In the genomic region with DNA sequence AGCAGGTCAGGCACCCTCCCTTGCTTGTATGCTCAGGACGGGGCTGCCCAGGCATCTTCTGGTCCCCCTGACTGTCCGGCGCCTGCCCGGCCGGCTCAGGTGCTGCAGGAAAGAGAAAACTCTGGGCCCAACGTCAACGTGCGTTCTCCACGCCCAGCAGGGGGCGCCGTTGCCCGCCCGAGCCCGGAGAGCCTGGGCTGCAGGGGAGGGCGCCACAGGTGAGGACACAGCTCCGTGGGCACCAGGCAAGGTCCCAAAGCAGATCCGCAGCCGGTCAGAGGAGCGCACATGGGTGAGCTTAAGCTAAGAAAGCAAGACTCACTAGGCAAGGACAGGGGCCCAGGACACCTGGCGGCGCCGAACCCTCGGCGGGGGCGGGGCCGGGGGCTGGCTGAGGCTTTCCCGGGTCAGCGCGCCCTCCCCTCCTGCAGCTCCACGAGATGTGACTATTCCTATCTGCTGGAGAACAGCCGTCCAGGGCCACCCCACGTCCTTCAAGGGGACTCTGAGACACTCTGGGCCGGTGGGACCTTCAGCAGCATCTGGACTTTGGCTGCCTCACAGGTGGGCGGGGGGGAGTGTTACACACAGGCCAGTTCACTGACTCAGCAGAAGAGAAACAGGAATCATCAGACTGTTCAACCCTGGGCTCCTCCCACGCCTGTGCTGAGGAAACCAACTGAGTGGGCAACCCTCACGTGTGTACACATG, we compare ENCODE assay signal across 9 cellular contexts. TPM values are rescaled to one million over a fixed set of nuclear protein-coding genes. Genes with fewer than 3 reads are reported as not detected.
DNase-seq lines count a peak whose midpoint lies in the region; ATAC-seq and TF ChIP-seq lines count a peak whose summit lies in the region.
"Had no signal": no experiment of that assay in that cellular context is flagged by ENCODE, and none has a peak within 500 bp of the region (broad histone marks: within the 10 kb centered on the region; RNA-seq: fewer than 3 reads in every experiment).

No MANE protein-coding gene starts in this region.

- WGBS in prostate gland: 14% methylated on average over 36 of the region's 36 CpGs

- DNase-seq in Caco-2: peak; percentile 79 to 89
- DNase-seq in SJCRH30: peak; percentile 50 to 68
- peak; percentile 73 for DNase-seq in activated gamma-delta T cell treated with anti-CD3 and anti-CD28 coated beads, Interleukin-2, amount 50 U/mL, for 16 hours (ENCODE audit: low read depth)
- DNase-seq in Right ventricle myocardium superior: peak; percentile 67
- DNase-seq in prostate gland (ENCODE audit: low spot score): peak; percentile 41

- H3K4me3 ChIP-seq in Caco-2 (ENCODE audit: low read depth, low read length) (peak overlapping the region; percentile 49), KMS-11 (IDR thresholded peaks at IDR 0.05; ENCODE audit: insufficient read depth, low read depth, low read length) (no peak overlapping the region), SJCRH30 (no peak overlapping the region), prostate gland (no peak overlapping the region)
- H3K4me3 ChIP-seq: SJSA1 had no signal

- TF ChIP-seq CTCF in Caco-2 (IDR thresholded peaks at IDR 0.05; ENCODE audit: insufficient read depth in 1 of 2, low read depth in 1 of 2, low read length in 1 of 2, severe bottlenecking in 1 of 2, unreplicated experiment in 1 of 2): peak; percentile 90 to 92
- TF ChIP-seq CTCF in KMS-11 (conservative IDR thresholded peaks at IDR 0.05; ENCODE audit: low read depth, low read length): peak; percentile 63; the same call in 1 of the 2 replicates
- TF ChIP-seq CTCF in prostate gland (IDR thresholded peaks at IDR 0.05): peak; percentile 83 to 89 (median 86)

- H3K4me1 Mint-ChIP-seq in Caco-2 (ENCODE audit: low read depth, unreplicated experiment): no peaks in the 10 kb centered on the region

- no peak overlapping the region for H3K4me2 ChIP-seq in KMS-11

- no peak overlapping the region for H3K27ac Mint-ChIP-seq in Caco-2 (ENCODE audit: unreplicated experiment)

- no peaks in the 10 kb centered on the region for H3K36me3 ChIP-seq in Caco-2 (ENCODE audit: control insufficient read depth, insufficient read depth, low read length)
- H3K36me3 ChIP-seq in KMS-11 (ENCODE audit: insufficient read depth): no peaks in the 10 kb centered on the region
- H3K36me3 ChIP-seq in SJCRH30: no peaks in the 10 kb centered on the region
- H3K36me3 ChIP-seq in prostate gland: no peaks in the 10 kb centered on the region
- H3K36me3 ChIP-seq: SJSA1 had no signal

- H3K27me3 Mint-ChIP-seq in Caco-2 (ENCODE audit: insufficient read depth, unreplicated experiment): no peaks in the 10 kb centered on the region

- no peak overlapping the region for H3K27ac ChIP-seq in KMS-11
- no peak overlapping the region for H3K27ac ChIP-seq in SJCRH30
- no peak overlapping the region for H3K27ac ChIP-seq in prostate gland
- H3K27ac ChIP-seq: SJSA1 had no signal

- H3K79me2 ChIP-seq in KMS-11 (ENCODE audit: insufficient read depth, low read depth): no peaks in the 10 kb centered on the region

- H3K9me3 ChIP-seq in Caco-2: no peaks in the 10 kb centered on the region
- no peaks in the 10 kb centered on the region for H3K9me3 ChIP-seq in SJCRH30 (replicated peaks)
- no peaks in the 10 kb centered on the region for H3K9me3 ChIP-seq in prostate gland
- H3K9me3 ChIP-seq: SJSA1 had no signal

- no peaks in the 10 kb centered on the region for H3K27me3 ChIP-seq in Caco-2 (replicated peaks; ENCODE audit: control insufficient read depth, insufficient read depth, low read length)
- peaks cover 76% of the 10 kb centered on the region for H3K27me3 ChIP-seq in KMS-11 (ENCODE audit: insufficient read depth, low read depth)
- H3K27me3 ChIP-seq in SJCRH30: no peaks in the 10 kb centered on the region
- H3K27me3 ChIP-seq in prostate gland (replicated peaks; ENCODE audit: insufficient read depth): peaks cover 4% of the 10 kb centered on the region
- H3K27me3 ChIP-seq: SJSA1 had no signal

- CTCF ChIA-PET in Caco-2 (lab: Charles Lee): interaction anchor here (0.6 to 1.8 kb wide), 10 partner anchors 10 to 421 kb away, joined by 3 to 46 read pairs (median 4); no protein-coding TSS in a partner anchor

- peaks cover 7% of the 10 kb centered on the region for H3K4me1 ChIP-seq in Caco-2
- H3K4me1 ChIP-seq in KMS-11 (ENCODE audit: low read depth, poor library complexity, severe bottlenecking): no peaks in the 10 kb centered on the region
- H3K4me1 ChIP-seq in SJCRH30: no peaks in the 10 kb centered on the region
- no peaks in the 10 kb centered on the region for H3K4me1 ChIP-seq in prostate gland (replicated peaks)
- H3K4me1 ChIP-seq: SJSA1 had no signal

- TF ChIP-seq POLR2A in prostate gland (IDR thresholded peaks at IDR 0.05): no peak

- H2AFZ ChIP-seq in KMS-11 (ENCODE audit: low read depth): no peak overlapping the region

- H3K36me3 Mint-ChIP-seq in Caco-2 (ENCODE audit: insufficient read depth, unreplicated experiment): no peaks in the 10 kb centered on the region

- no TSS peak for BruUV-seq in Caco-2 (replicated peaks; lab: Mats Ljungman, UMichigan)

- POLR2A ChIA-PET in Caco-2 (lab: Charles Lee): interaction anchor here (1.0 kb wide), 1 partner anchor 232 kb away, joined by 3 read pairs; no protein-coding TSS in a partner anchor

- no peak overlapping the region for H3K9ac ChIP-seq in KMS-11

- H3K9me3 Mint-ChIP-seq in Caco-2 (ENCODE audit: unreplicated experiment): no peaks in the 10 kb centered on the region

- H3K4me3 Mint-ChIP-seq in Caco-2 (ENCODE audit: unreplicated experiment): peak overlapping the region; percentile 62

- peak; percentile 71 for ATAC-seq in Right ventricle myocardium superior (ENCODE audit: poor library complexity)
- ATAC-seq in HG02973 (IDR thresholded peaks at IDR 0.05; ENCODE audit: unreplicated experiment): no peak
- ATAC-seq in GM18519 (IDR thresholded peaks at IDR 0.05; ENCODE audit: low FRiP score, unreplicated experiment): no peak

- intact Hi-C loops in Caco-2 (cut with micrococcal nuclease; ENCODE audit: unreplicated experiment): loop anchor here (10.0 kb wide), 1 partner anchor 284 kb away; no protein-coding TSS in a partner anchor
- intact Hi-C loops in Right ventricle myocardium superior (cut with DNase I): loop anchor here (10.0 kb wide), 1 partner anchor 284 kb away; no protein-coding TSS in a partner anchor
- intact Hi-C loops in prostate gland (cut with DNase I): loop anchor here (5.0 kb wide), 1 partner anchor 282 kb away; no protein-coding TSS in a partner anchor

- H4K20me1 ChIP-seq in KMS-11 (ENCODE audit: insufficient read depth): no peaks in the 10 kb centered on the region

RNA-seq across cellular contexts. Expression of a gene that starts 29.3 kb away (rescaled TPM):
- total RNA-seq in Caco-2 (2022) (not detected in 2 replicates), Right ventricle myocardium superior (not detected), prostate gland (not detected)
- total RNA-seq in SJCRH30 (2014; rRNA removed; shearing (Covaris generic)): not detected in 2 replicates
- total RNA-seq: SJSA1 had no signal

RNA-seq across cellular contexts. Expression of a gene that starts 40.6 kb away (rescaled TPM):
- total RNA-seq in Caco-2 (2022) (not detected in 2 replicates), Right ventricle myocardium superior (not detected), prostate gland (not detected)
- not detected in 2 replicates for total RNA-seq in SJCRH30 (2014; rRNA removed; shearing (Covaris generic))
- total RNA-seq: SJSA1 had no signal

RNA-seq across cellular contexts. Expression of a gene that starts 47.9 kb away (rescaled TPM):
- total RNA-seq in Caco-2 (2022) (not detected in 2 replicates), Right ventricle myocardium superior (not detected), prostate gland (not detected)
- total RNA-seq in SJCRH30 (2014; rRNA removed; shearing (Covaris generic)): not detected in 2 replicates
- total RNA-seq: SJSA1 had no signal

RNA-seq across cellular contexts. Expression of a gene that starts 55.4 kb away (rescaled TPM):
- total RNA-seq in Caco-2 (2022): 4.5 and 4.7 TPM in 2 replicates
- not detected in 2 replicates for total RNA-seq in SJCRH30 (2014; rRNA removed; shearing (Covaris generic))
- total RNA-seq in Right ventricle myocardium superior: 2.7 TPM
- 1 to 10 TPM; 1.6 to 7.1 TPM for total RNA-seq in prostate gland
